8 cellular contexts compared by ENCODE assay signal in the genomic region with DNA sequence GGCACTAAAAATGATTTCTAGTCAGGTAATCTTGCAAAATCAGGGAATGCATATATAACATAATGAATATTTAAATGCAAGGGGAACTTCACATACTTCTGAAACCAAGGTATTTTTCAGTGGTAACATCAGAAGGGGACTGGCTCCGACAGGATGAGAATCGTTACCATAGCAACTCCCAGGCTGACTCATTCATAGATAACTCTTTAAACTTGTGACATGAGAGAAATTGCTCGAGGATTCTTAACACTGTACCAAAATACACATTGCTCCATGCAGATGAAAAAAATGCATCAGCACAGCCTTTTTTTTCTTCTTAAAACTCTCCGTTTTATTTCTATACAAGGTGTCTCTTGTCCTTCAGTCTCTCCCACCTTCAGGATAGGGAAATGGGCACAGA.
DNase-seq lines count a peak whose midpoint lies in the region; ATAC-seq, FAIRE-seq and TF ChIP-seq lines count a peak whose summit lies in the region.

No MANE protein-coding gene starts in this region.

- H3K4me3 ChIP-seq in fibroblast of lung (replicated peaks in 1 of 4; ENCODE audit: control extremely low read depth in 1 of 4, insufficient read depth in 1 of 4, low read depth in 3 of 4, low read length in 4 of 4): no peak overlapping the region
- H3K4me3 ChIP-seq in coronary artery: no peak overlapping the region
- no peak overlapping the region for H3K4me3 ChIP-seq in Karpas-422 (ENCODE audit: low read length)

- H3K36me3 ChIP-seq in fibroblast of lung (ENCODE audit: control insufficient read depth, insufficient read depth, low read length): no peaks in the 10 kb centered on the region
- H3K36me3 ChIP-seq in Karpas-422 (ENCODE audit: insufficient read depth, low read length): no peaks in the 10 kb centered on the region

- H3K27me3 ChIP-seq in fibroblast of lung (ENCODE audit: control insufficient read depth, insufficient read depth, low read length) (no peaks in the 10 kb centered on the region), Karpas-422 (ENCODE audit: low read length) (no peaks in the 10 kb centered on the region)

- H3K4me1 Mint-ChIP-seq in WTC11: no peaks in the 10 kb centered on the region

- no peaks in the 10 kb centered on the region for H3K27me3 Mint-ChIP-seq in WTC11 (ENCODE audit: low read depth)

- POLR2A ChIA-PET in WTC11 (lab: Charles Lee): no interaction called here

- H3K27ac ChIP-seq in fibroblast of lung (ENCODE audit: insufficient read depth, low read length) (no peak overlapping the region), coronary artery (no peak overlapping the region), Karpas-422 (ENCODE audit: low read length) (no peak overlapping the region)

- ATAC-seq in GM21447 (IDR thresholded peaks at IDR 0.05; ENCODE audit: unreplicated experiment): peak; percentile 99
- peak; percentile 97 for ATAC-seq in HG03521 (IDR thresholded peaks at IDR 0.05; ENCODE audit: unreplicated experiment)
- ATAC-seq in WTC11: no peak

- no peak overlapping the region for H3K4me3 Mint-ChIP-seq in WTC11

- no peaks in the 10 kb centered on the region for H3K4me1 ChIP-seq in fibroblast of lung (ENCODE audit: control insufficient read depth, extremely low read depth, insufficient read depth, low read length)
- H3K4me1 ChIP-seq in Karpas-422 (ENCODE audit: low read length): no peaks in the 10 kb centered on the region

- CTCF ChIA-PET in WTC11 (lab: Charles Lee): interaction anchor here (1.3 kb wide), 1 partner anchor 23 kb away, joined by 5 read pairs; no protein-coding TSS in a partner anchor

- no peaks in the 10 kb centered on the region for H3K9me2 ChIP-seq in Karpas-422 (replicated peaks; ENCODE audit: insufficient read depth, low read length)

- no peaks in the 10 kb centered on the region for H3K36me3 Mint-ChIP-seq in WTC11

- H3K79me2 ChIP-seq in fibroblast of lung (ENCODE audit: control insufficient read depth, insufficient read depth, low read length) (no peaks in the 10 kb centered on the region), Karpas-422 (ENCODE audit: low read length) (no peaks in the 10 kb centered on the region)

- H3K4me2 ChIP-seq in fibroblast of lung (ENCODE audit: extremely low read depth, insufficient read depth, low read length) (no peak overlapping the region), Karpas-422 (ENCODE audit: low read depth, low read length, poor library complexity, severe bottlenecking) (no peak overlapping the region)

- no peaks in the 10 kb centered on the region for H4K20me1 ChIP-seq in fibroblast of lung (ENCODE audit: control insufficient read depth, extremely low read depth, insufficient read depth, low read length)
- no peaks in the 10 kb centered on the region for H4K20me1 ChIP-seq in Karpas-422 (ENCODE audit: insufficient read depth, low read depth, low read length)

- DNase-seq in GM12891 (ENCODE audit: insufficient read length, low spot score) (peak; percentile 2), fibroblast of lung (ENCODE audit: low read depth in 2 of 2) (peak; percentile 78 to 93), WTC11 (ENCODE audit: low spot score) (no peak), coronary artery (ENCODE audit: low spot score) (no peak), Karpas-422 (no peak), NCI-H69 (lab: John Stamatoyannopoulos, UW) (no peak)

- H3K9me3 ChIP-seq in fibroblast of lung (ENCODE audit: control insufficient read depth, insufficient read depth, low read depth, low read length) (no peaks in the 10 kb centered on the region), Karpas-422 (ENCODE audit: low read length) (no peaks in the 10 kb centered on the region)

- no peaks in the 10 kb centered on the region for H3K9me3 Mint-ChIP-seq in WTC11

- H3K27ac Mint-ChIP-seq in WTC11: no peak overlapping the region

- peak; percentile 76 for FAIRE-seq in GM12891 (lab: Jason Lieb, UNC)

- H3K9ac ChIP-seq in fibroblast of lung (ENCODE audit: insufficient read depth, low read length) (no peak overlapping the region), Karpas-422 (ENCODE audit: low read length) (no peak overlapping the region)

- TF ChIP-seq POLR2A in GM12891 (IDR thresholded peaks at IDR 0.05; ENCODE audit: low read depth, low read length): no peak

- no peak for TF ChIP-seq CTCF in fibroblast of lung (conservative IDR thresholded peaks at IDR 0.05 in 1 of 2, IDR thresholded peaks at IDR 0.05 in 1 of 2; ENCODE audit: low read depth in 1 of 2, low read length in 2 of 2)
- no peak for TF ChIP-seq CTCF in WTC11 (IDR thresholded peaks at IDR 0.05)
- no peak for TF ChIP-seq CTCF in coronary artery (IDR thresholded peaks at IDR 0.05)

- no peak overlapping the region for H2AFZ ChIP-seq in fibroblast of lung (ENCODE audit: low read length)
- H2AFZ ChIP-seq in Karpas-422 (ENCODE audit: low read length): no peak overlapping the region

TF ChIP-seq in GM12891, 5 proteins besides CTCF, POLR2A, EP300 and RAD21:
- TF ChIP-seq TAF1 (IDR thresholded peaks at IDR 0.05; ENCODE audit: low read depth, low read length) (no peak), PAX5 (IDR thresholded peaks at IDR 0.05; ENCODE audit: insufficient read depth, low read length, severe bottlenecking) (no peak), SPI1 (IDR thresholded peaks at IDR 0.05; ENCODE audit: low read depth, low read length) (no peak), POLR2AphosphoS5 (IDR thresholded peaks at IDR 0.05; ENCODE audit: low read depth, low read length) (no peak), POU2F2 (IDR thresholded peaks at IDR 0.05; ENCODE audit: low read depth, low read length) (no peak)

TF ChIP-seq in WTC11, 78 proteins besides CTCF, POLR2A, EP300 and RAD21 (continues in another document):
- TF ChIP-seq MYBL2 (CRISPR knock-in tag; IDR thresholded peaks at IDR 0.05) (no peak), ZNF317 (CRISPR knock-in tag; IDR thresholded peaks at IDR 0.05; ENCODE audit: borderline replicate concordance, low read depth) (no peak), IRF2 (CRISPR knock-in tag; IDR thresholded peaks at IDR 0.05; ENCODE audit: borderline replicate concordance, low read depth) (no peak), ZNF396 (CRISPR knock-in tag; IDR thresholded peaks at IDR 0.05; ENCODE audit: borderline replicate concordance) (no peak), E2F1 (CRISPR knock-in tag; IDR thresholded peaks at IDR 0.05) (no peak), JAZF1 (CRISPR knock-in tag; IDR thresholded peaks at IDR 0.05) (no peak)
- TF ChIP-seq, protein P1, sequence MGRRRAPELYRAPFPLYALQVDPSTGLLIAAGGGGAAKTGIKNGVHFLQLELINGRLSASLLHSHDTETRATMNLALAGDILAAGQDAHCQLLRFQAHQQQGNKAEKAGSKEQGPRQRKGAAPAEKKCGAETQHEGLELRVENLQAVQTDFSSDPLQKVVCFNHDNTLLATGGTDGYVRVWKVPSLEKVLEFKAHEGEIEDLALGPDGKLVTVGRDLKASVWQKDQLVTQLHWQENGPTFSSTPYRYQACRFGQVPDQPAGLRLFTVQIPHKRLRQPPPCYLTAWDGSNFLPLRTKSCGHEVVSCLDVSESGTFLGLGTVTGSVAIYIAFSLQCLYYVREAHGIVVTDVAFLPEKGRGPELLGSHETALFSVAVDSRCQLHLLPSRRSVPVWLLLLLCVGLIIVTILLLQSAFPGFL (CRISPR knock-in tag; IDR thresholded peaks at IDR 0.05; ENCODE audit: borderline replicate concordance): no peak
- TF ChIP-seq, protein P2, sequence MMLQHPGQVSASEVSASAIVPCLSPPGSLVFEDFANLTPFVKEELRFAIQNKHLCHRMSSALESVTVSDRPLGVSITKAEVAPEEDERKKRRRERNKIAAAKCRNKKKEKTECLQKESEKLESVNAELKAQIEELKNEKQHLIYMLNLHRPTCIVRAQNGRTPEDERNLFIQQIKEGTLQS (CRISPR knock-in tag; conservative IDR thresholded peaks at IDR 0.05): no peak
- TF ChIP-seq, protein P3, sequence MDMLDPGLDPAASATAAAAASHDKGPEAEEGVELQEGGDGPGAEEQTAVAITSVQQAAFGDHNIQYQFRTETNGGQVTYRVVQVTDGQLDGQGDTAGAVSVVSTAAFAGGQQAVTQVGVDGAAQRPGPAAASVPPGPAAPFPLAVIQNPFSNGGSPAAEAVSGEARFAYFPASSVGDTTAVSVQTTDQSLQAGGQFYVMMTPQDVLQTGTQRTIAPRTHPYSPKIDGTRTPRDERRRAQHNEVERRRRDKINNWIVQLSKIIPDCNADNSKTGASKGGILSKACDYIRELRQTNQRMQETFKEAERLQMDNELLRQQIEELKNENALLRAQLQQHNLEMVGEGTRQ (CRISPR knock-in tag; IDR thresholded peaks at IDR 0.05): no peak
- TF ChIP-seq, protein P4, sequence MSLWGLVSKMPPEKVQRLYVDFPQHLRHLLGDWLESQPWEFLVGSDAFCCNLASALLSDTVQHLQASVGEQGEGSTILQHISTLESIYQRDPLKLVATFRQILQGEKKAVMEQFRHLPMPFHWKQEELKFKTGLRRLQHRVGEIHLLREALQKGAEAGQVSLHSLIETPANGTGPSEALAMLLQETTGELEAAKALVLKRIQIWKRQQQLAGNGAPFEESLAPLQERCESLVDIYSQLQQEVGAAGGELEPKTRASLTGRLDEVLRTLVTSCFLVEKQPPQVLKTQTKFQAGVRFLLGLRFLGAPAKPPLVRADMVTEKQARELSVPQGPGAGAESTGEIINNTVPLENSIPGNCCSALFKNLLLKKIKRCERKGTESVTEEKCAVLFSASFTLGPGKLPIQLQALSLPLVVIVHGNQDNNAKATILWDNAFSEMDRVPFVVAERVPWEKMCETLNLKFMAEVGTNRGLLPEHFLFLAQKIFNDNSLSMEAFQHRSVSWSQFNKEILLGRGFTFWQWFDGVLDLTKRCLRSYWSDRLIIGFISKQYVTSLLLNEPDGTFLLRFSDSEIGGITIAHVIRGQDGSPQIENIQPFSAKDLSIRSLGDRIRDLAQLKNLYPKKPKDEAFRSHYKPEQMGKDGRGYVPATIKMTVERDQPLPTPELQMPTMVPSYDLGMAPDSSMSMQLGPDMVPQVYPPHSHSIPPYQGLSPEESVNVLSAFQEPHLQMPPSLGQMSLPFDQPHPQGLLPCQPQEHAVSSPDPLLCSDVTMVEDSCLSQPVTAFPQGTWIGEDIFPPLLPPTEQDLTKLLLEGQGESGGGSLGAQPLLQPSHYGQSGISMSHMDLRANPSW (CRISPR knock-in tag; conservative IDR thresholded peaks at IDR 0.05; ENCODE audit: low read depth): no peak

Comparison
In these comparisons a context has a peak if more than half of its experiments do, and no peak if none do; other contexts are left out.
1. DNase-seq: peak in GM12891 (single experiment) and fibroblast of lung (2 of 2); none in WTC11 (single experiment), coronary artery (single experiment), Karpas-422 (single experiment) and NCI-H69 (single experiment).